ENCODE assay signal across 19 cellular contexts in the genomic region with DNA sequence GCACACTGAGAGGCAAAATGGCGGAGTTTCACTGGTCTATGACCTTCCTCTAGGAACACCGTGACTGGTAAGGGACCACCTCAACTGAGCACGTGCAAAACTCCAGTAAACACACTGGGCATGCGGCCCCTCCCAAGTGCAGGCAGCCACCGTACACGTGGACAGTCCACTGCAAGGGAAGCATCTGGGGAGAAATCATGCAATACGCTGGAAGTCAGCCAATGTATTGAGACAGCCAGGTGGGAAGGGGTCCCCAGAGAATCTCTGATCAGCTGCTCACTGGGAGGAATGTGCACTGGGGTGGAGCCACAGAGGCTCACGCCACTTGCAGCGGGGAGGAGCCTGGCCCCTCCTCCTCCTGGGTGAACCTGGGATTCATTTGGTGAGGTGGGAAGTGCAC. TPM values are rescaled to one million over a fixed set of nuclear protein-coding genes. Genes with fewer than 3 reads are reported as not detected.
DNase-seq lines count a peak whose midpoint lies in the region; ATAC-seq, FAIRE-seq and TF ChIP-seq lines count a peak whose summit lies in the region.
"Had no signal": no experiment of that assay in that cellular context is flagged by ENCODE, and none has a peak within 500 bp of the region (broad histone marks: within the 10 kb centered on the region; RNA-seq: fewer than 3 reads in every experiment).

No MANE protein-coding gene starts in this region.

- intact Hi-C loops in prostate gland (cut with DNase I): no loop called here

- DNase-seq in activated effector memory CD4-positive, alpha-beta T cell treated with anti-CD3 and anti-CD28 coated beads, Interleukin-2, amount 50 U/mL, for 16 hours: peak; percentile 14
- DNase-seq in activated effector memory CD4-positive, alpha-beta T cell treated with Interleukin-2 at 50 U/mL for 16 hours: no peak
- peak; percentile 3 for DNase-seq in NCI-H345 treated with DMSO at 0.1 percent for 48 hours (lab: John Stamatoyannopoulos, UW; ENCODE audit: unreplicated experiment)
- no peak for DNase-seq in keratinocyte (ENCODE audit: low read depth, low spot score)
- peak; percentile 1 for DNase-seq in stimulated activated CD8-positive, alpha-beta memory T cell treated with anti-CD3 and anti-CD28 coated beads, Interleukin-4, amount 100 ng/mL, for 48 hours
- DNase-seq in T-helper 2 cell: no peak
- no peak for DNase-seq in prostate gland (ENCODE audit: low spot score)
- DNase-seq: activated CD4-positive, alpha-beta T cell treated with anti-CD3 and anti-CD28 coated beads for 1 hour; activated T-cell treated with anti-CD3 and anti-CD28 coated beads, Interleukin-2, amount 50 U/mL, for 72 hours; colonic mucosa; lower lobe of right lung; NCI-H146; NCI-H226; nucleus accumbens; stimulated activated CD4-positive, alpha-beta T cell treated with anti-CD3 and anti-CD28 coated beads, Interleukin-15, amount 100 ng/mL, for 24 hours; testis had no signal

- FAIRE-seq in keratinocyte (lab: Jason Lieb, UNC): no peak
- FAIRE-seq: G401.6 had no signal

- H3K36me3 ChIP-seq in keratinocyte (ENCODE audit: control insufficient read depth in 2 of 2, extremely low read depth in 1 of 2, insufficient read depth in 2 of 2, low read length in 2 of 2) (no peaks in the 10 kb centered on the region), prostate gland (no peaks in the 10 kb centered on the region)
- H3K36me3 ChIP-seq: colonic mucosa, lower lobe of right lung had no signal

- no peaks in the 10 kb centered on the region for H3K79me2 ChIP-seq in keratinocyte (ENCODE audit: control insufficient read depth, insufficient read depth, low read length)

- no peak for TF ChIP-seq POLR2A in prostate gland (IDR thresholded peaks at IDR 0.05)

- WGBS in prostate gland: 49% methylated on average over 9 of the region's 9 CpGs

- no peaks in the 10 kb centered on the region for H4K20me1 ChIP-seq in keratinocyte (ENCODE audit: control insufficient read depth, extremely low read depth, insufficient read depth, low read length)

- H3K4me2 ChIP-seq in keratinocyte (ENCODE audit: control insufficient read depth, extremely low read depth, insufficient read depth, low read depth, low read length): no peak overlapping the region

- H3K4me3 ChIP-seq in keratinocyte (ENCODE audit: control insufficient read depth in 2 of 3, extremely low read depth in 1 of 3, insufficient read depth in 2 of 3, low read depth in 1 of 3, low read length in 3 of 3): no peak overlapping the region
- H3K4me3 ChIP-seq in prostate gland: no peak overlapping the region
- H3K4me3 ChIP-seq: colonic mucosa, lower lobe of right lung, testis had no signal

- peak overlapping the region; percentile 4 for H2AFZ ChIP-seq in keratinocyte (ENCODE audit: control insufficient read depth, low read length)

- no peak for ATAC-seq in HG03460 (IDR thresholded peaks at IDR 0.05; ENCODE audit: unreplicated experiment)
- ATAC-seq: activated T-cell treated with anti-CD3 and anti-CD28 coated beads, Interleukin-2, amount 50 U/mL, for 72 hours; lower lobe of right lung had no signal

- dilution Hi-C loops in keratinocyte (cut with MboI; ENCODE audit: extremely low pct_ligation_motif_present, low sequenced_read_pairs): no loop called here

- H3K9me3 ChIP-seq in keratinocyte (ENCODE audit: control insufficient read depth, low read depth, low read length): no peaks in the 10 kb centered on the region
- H3K9me3 ChIP-seq in prostate gland: no peaks in the 10 kb centered on the region
- H3K9me3 ChIP-seq: colonic mucosa, lower lobe of right lung, testis had no signal

- no peaks in the 10 kb centered on the region for H3K9me1 ChIP-seq in keratinocyte (ENCODE audit: control insufficient read depth, extremely low read depth, insufficient read depth, low read length)

- H3K27me3 ChIP-seq in keratinocyte (ENCODE audit: control insufficient read depth, extremely low read depth, insufficient read depth, low read length) (no peaks in the 10 kb centered on the region), prostate gland (replicated peaks; ENCODE audit: insufficient read depth) (peaks cover 5% of the 10 kb centered on the region)
- H3K27me3 ChIP-seq: colonic mucosa, testis had no signal

- TF ChIP-seq CTCF in keratinocyte (optimal IDR thresholded peaks at IDR 0.05 in 1 of 3, IDR thresholded peaks at IDR 0.05 in 1 of 3, conservative IDR thresholded peaks at IDR 0.05 in 1 of 3; ENCODE audit: extremely low read depth in 1 of 3, insufficient read depth in 2 of 3, low read length in 3 of 3) (no peak), prostate gland (IDR thresholded peaks at IDR 0.05) (no peak)

- H3K4me1 ChIP-seq in keratinocyte (ENCODE audit: control insufficient read depth, extremely low read depth, insufficient read depth, low read length) (peaks cover 6% of the 10 kb centered on the region), prostate gland (replicated peaks) (no peaks in the 10 kb centered on the region)
- H3K4me1 ChIP-seq: colonic mucosa, lower lobe of right lung, testis had no signal

- H3K27ac ChIP-seq in keratinocyte (ENCODE audit: control insufficient read depth, insufficient read depth, low read length): no peak overlapping the region
- no peak overlapping the region for H3K27ac ChIP-seq in prostate gland
- H3K27ac ChIP-seq: C4-2B, colonic mucosa, lower lobe of right lung, testis had no signal

- no peak overlapping the region for H3K9ac ChIP-seq in keratinocyte (ENCODE audit: control insufficient read depth, extremely low read depth, insufficient read depth, low read length)

RNA-seq across cellular contexts. Expression of a gene that starts 49.3 kb away (rescaled TPM):
- 0.55 to 1.00 TPM (median 0.94 TPM) in 3 replicates for polyA plus RNA-seq in keratinocyte
- 0.24 TPM for polyA plus RNA-seq in keratinocyte (2011; ENCODE audit: low read depth)
- polyA plus RNA-seq in keratinocyte (2011; cell fraction: cytosol; rRNA removed): 0.78 and 0.83 TPM in 2 replicates
- 0.89 and 1.4 TPM in 2 replicates for polyA plus RNA-seq in keratinocyte (2011; cell fraction: nucleus; rRNA removed)
- 0.16 and 1.0 TPM in 2 replicates for polyA plus RNA-seq in keratinocyte (2012; ENCODE audit: low replicate concordance)
- polyA minus RNA-seq in keratinocyte: 0.54 TPM in 1 of 3 replicates, not detected in the others
- polyA minus RNA-seq in keratinocyte (2011; cell fraction: cytosol; rRNA and poly(A)+ RNA removed): not detected
- 0.63 and 0.70 TPM in 2 replicates for polyA minus RNA-seq in keratinocyte (2011; cell fraction: nucleus; rRNA and poly(A)+ RNA removed)
- 1 to 10 TPM; 1.4 to 9.3 TPM for total RNA-seq in prostate gland

Comparison
In these comparisons a context has a peak if more than half of its experiments do, and no peak if none do; other contexts are left out.
1. DNase-seq: peak in activated effector memory CD4-positive, alpha-beta T cell treated with anti-CD3 and anti-CD28 coated beads, Interleukin-2, amount 50 U/mL, for 16 hours (single experiment), NCI-H345 treated with DMSO at 0.1 percent for 48 hours (single experiment) and stimulated activated CD8-positive, alpha-beta memory T cell treated with anti-CD3 and anti-CD28 coated beads, Interleukin-4, amount 100 ng/mL, for 48 hours (single experiment); none in activated effector memory CD4-positive, alpha-beta T cell treated with Interleukin-2 at 50 U/mL for 16 hours (single experiment), keratinocyte (single experiment), T-helper 2 cell (0 of 5) and prostate gland (single experiment).